In genomic region chr15:47741907-47742306, GRCh38 we compare ENCODE assay signal across 15 cellular contexts. TPM values are rescaled to one million over a fixed set of nuclear protein-coding genes. Genes with fewer than 3 reads are reported as not detected.
DNase-seq lines count a peak whose midpoint lies in the region; ATAC-seq and TF ChIP-seq lines count a peak whose summit lies in the region.
"Had no signal": no experiment of that assay in that cellular context is flagged by ENCODE, and none has a peak within 500 bp of the region (broad histone marks: within the 10 kb centered on the region; RNA-seq: fewer than 3 reads in every experiment).

No MANE protein-coding gene starts in this region.

- H3K4me1 ChIP-seq in endodermal cell (ENCODE audit: control insufficient read depth, insufficient read depth, low read length) (peaks cover 25% of the 10 kb centered on the region), mesodermal cell (ENCODE audit: control insufficient read depth, insufficient read depth, low read length, poor library complexity, severe bottlenecking) (peaks cover 3% of the 10 kb centered on the region)
- H3K4me1 ChIP-seq: A549 had no signal

- H3K9me3 ChIP-seq in endodermal cell (ENCODE audit: control insufficient read depth, low read length) (no peaks in the 10 kb centered on the region), mesodermal cell (ENCODE audit: control insufficient read depth, low read length) (no peaks in the 10 kb centered on the region)
- H3K9me3 ChIP-seq: A549, Caco-2 had no signal

- no peaks in the 10 kb centered on the region for H3K27me3 ChIP-seq in endodermal cell (ENCODE audit: control insufficient read depth, insufficient read depth, low read length, poor library complexity, severe bottlenecking)

- H3K4me1 Mint-ChIP-seq in WTC11 (peaks cover 34% of the 10 kb centered on the region), endodermal cell (peaks cover 66% of the 10 kb centered on the region)
- no peaks in the 10 kb centered on the region for H3K4me1 Mint-ChIP-seq in activated T-helper 17 cell treated with anti-CD3 and anti-CD28 coated beads, Interleukin-2, amount 50 U/mL, for 72 hours
- H3K4me1 Mint-ChIP-seq: CD14-positive monocyte had no signal

- no peak overlapping the region for H3K9ac ChIP-seq in endodermal cell (ENCODE audit: extremely low read depth, low read length, poor library complexity, severe bottlenecking)

- WGBS in endodermal cell (ENCODE audit: insufficient coverage in 1 of 2, insufficient read length in 1 of 2), 2 experiments = 91 to 93% methylated on average over 3 to 5 of the region's 5 CpGs
- WGBS in mesodermal cell (ENCODE audit: insufficient coverage in 2 of 2), 2 experiments = 87 to 100% methylated on average over 1 to 3 of the region's 5 CpGs

- DNase-seq in WTC11 (ENCODE audit: low spot score) = no peak
- no peak for DNase-seq in endodermal cell
- no peak for DNase-seq in left ventricle myocardium superior
- DNase-seq in hippocampal formation (lab: John Stamatoyannopoulos, UW) = no peak
- no peak for DNase-seq in activated CD4-positive, alpha-beta T cell treated with anti-CD3 and anti-CD28 coated beads for 4 hours
- DNase-seq: Caco-2; CD8-positive, alpha-beta T cell; GF-D8 had no signal

- intact Hi-C loops in left ventricle myocardium superior (cut with micrococcal nuclease) = no loop called here

- H3K27ac ChIP-seq in endodermal cell (ENCODE audit: low read depth, low read length) (no peak overlapping the region), mesodermal cell (ENCODE audit: low read depth, low read length, severe bottlenecking) (peak overlapping the region; percentile 63)
- H3K27ac ChIP-seq: A549, HL-60 had no signal

- TF ChIP-seq CTCF in WTC11 (IDR thresholded peaks at IDR 0.05) (no peak), endodermal cell (conservative IDR thresholded peaks at IDR 0.05) (no peak)

- POLR2A ChIA-PET in WTC11 (lab: Charles Lee) = no interaction called here

- H3K36me3 ChIP-seq in endodermal cell (ENCODE audit: control insufficient read depth, insufficient read depth, low read length) (peaks cover 11% of the 10 kb centered on the region), mesodermal cell (ENCODE audit: control insufficient read depth, insufficient read depth, low read length) (no peaks in the 10 kb centered on the region)

- H3K27ac Mint-ChIP-seq in WTC11 (no peak overlapping the region), endodermal cell (peak overlapping the region; percentile 67)
- no peak overlapping the region for H3K27ac Mint-ChIP-seq in activated T-helper 17 cell treated with anti-CD3 and anti-CD28 coated beads, Interleukin-2, amount 50 U/mL, for 72 hours
- H3K27ac Mint-ChIP-seq: CD14-positive monocyte; CD8-positive, alpha-beta T cell had no signal

- H3K36me3 Mint-ChIP-seq in WTC11 (peaks cover under 1% of the 10 kb centered on the region; the same call in 1 of the 2 replicates), endodermal cell (ENCODE audit: low read depth) (peaks cover 8% of the 10 kb centered on the region)
- H3K36me3 Mint-ChIP-seq in activated T-helper 17 cell treated with anti-CD3 and anti-CD28 coated beads, Interleukin-2, amount 50 U/mL, for 72 hours (ENCODE audit: low read depth) = no peaks in the 10 kb centered on the region
- H3K36me3 Mint-ChIP-seq: CD14-positive monocyte; CD8-positive, alpha-beta T cell had no signal

- H3K9me3 Mint-ChIP-seq in WTC11 (no peaks in the 10 kb centered on the region; the same call in 1 of the 2 replicates), endodermal cell (no peaks in the 10 kb centered on the region)
- H3K9me3 Mint-ChIP-seq in activated T-helper 17 cell treated with anti-CD3 and anti-CD28 coated beads, Interleukin-2, amount 50 U/mL, for 72 hours = no peaks in the 10 kb centered on the region
- H3K9me3 Mint-ChIP-seq: CD8-positive, alpha-beta T cell had no signal

- CTCF ChIA-PET in WTC11 (lab: Charles Lee) = interaction anchor here (1.2 kb wide), 1 partner anchor 247 kb away, joined by 3 read pairs; no protein-coding TSS in a partner anchor

- peaks cover 85% of the 10 kb centered on the region for H3K27me3 Mint-ChIP-seq in WTC11 (ENCODE audit: low read depth)
- H3K27me3 Mint-ChIP-seq in endodermal cell (ENCODE audit: insufficient read depth) = no peaks in the 10 kb centered on the region
- H3K27me3 Mint-ChIP-seq in activated T-helper 17 cell treated with anti-CD3 and anti-CD28 coated beads, Interleukin-2, amount 50 U/mL, for 72 hours = peaks cover 4% of the 10 kb centered on the region

- no peak for ATAC-seq in WTC11
- peak; percentile 57 for ATAC-seq in left ventricle myocardium superior
- no peak for ATAC-seq in activated T-helper 17 cell treated with anti-CD3 and anti-CD28 coated beads, Interleukin-2, amount 50 U/mL, for 72 hours (replicated peaks)
- no peak for ATAC-seq in GM19455 (IDR thresholded peaks at IDR 0.05; ENCODE audit: unreplicated experiment)
- ATAC-seq: A549; CD8-positive, alpha-beta T cell; HCT116 had no signal

- H3K4me3 Mint-ChIP-seq in WTC11 (0 out of 2 replicates have a peak overlapping the region, but pooled peaks have one; percentile 24), endodermal cell (peak overlapping the region; percentile 20)
- H3K4me3 Mint-ChIP-seq in activated T-helper 17 cell treated with anti-CD3 and anti-CD28 coated beads, Interleukin-2, amount 50 U/mL, for 72 hours = no peak overlapping the region
- H3K4me3 Mint-ChIP-seq: CD14-positive monocyte; CD8-positive, alpha-beta T cell had no signal

- H3K4me3 ChIP-seq in endodermal cell (ENCODE audit: low read length) = no peak overlapping the region
- no peak overlapping the region for H3K4me3 ChIP-seq in mesodermal cell (ENCODE audit: extremely low read depth, insufficient read depth, low read length, poor library complexity, severe bottlenecking)
- H3K4me3 ChIP-seq: A549 had no signal

TF ChIP-seq in WTC11, 78 proteins besides CTCF, POLR2A, EP300 and RAD21:
- TF ChIP-seq SMAD3 (CRISPR knock-in tag; IDR thresholded peaks at IDR 0.05; ENCODE audit: borderline replicate concordance) = no peak
- TF ChIP-seq ZNF512 (CRISPR knock-in tag; IDR thresholded peaks at IDR 0.05; ENCODE audit: borderline replicate concordance) = no peak

RNA-seq across cellular contexts. Expression of gene SEMA6D, which starts 24.6 kb away (rescaled TPM):
- total RNA-seq in WTC11 (2021) (0.98 to 2.6 TPM (median 2.0 TPM) in 3 replicates), endodermal cell (10 to 100 TPM; 23.6 to 48.7 TPM), left ventricle myocardium superior (19.7 TPM)
- polyA plus RNA-seq in endodermal cell (2013, experiment 1 of 2) = 58.9 TPM
- 45.9 TPM for polyA plus RNA-seq in endodermal cell (2013, experiment 2 of 2)
- 38.2 TPM for polyA plus RNA-seq in mesodermal cell (2013, experiment 1 of 2)
- polyA plus RNA-seq in mesodermal cell (2013, experiment 2 of 2) = 36.8 TPM
- total RNA-seq in activated T-helper 17 cell treated with anti-CD3 and anti-CD28 coated beads, Interleukin-2, amount 50 U/mL, for 72 hours = not detected
- total RNA-seq: CD8-positive, alpha-beta T cell had no signal
- polyA plus RNA-seq: A549, CD14-positive monocyte had no signal
